Comparison of ENCODE assay signal across 23 cellular contexts in genomic region chr16:666572-666971, GRCh38.
"Had no signal": no experiment of that assay in that cellular context is flagged by ENCODE, and none has a peak within 500 bp of the region (broad histone marks: within the 10 kb centered on the region; RNA-seq: fewer than 3 reads in every experiment).

No MANE protein-coding gene starts in this region.

- H3K4me3 ChIP-seq: cardiac muscle cell had no signal

- H3K4me3 Mint-ChIP-seq: activated B cell treated with CpG ODN at 0.5 μM for 24 hours; activated CD4-positive, alpha-beta T cell treated with anti-CD3 and anti-CD28 coated beads, Interleukin-2, amount 10 ng/mL, durations not matched to agents 24 days and 14 days; activated naive CD4-positive, alpha-beta T cell treated with anti-CD3 and anti-CD28 coated beads for 36 hours had no signal

- H3K27ac Mint-ChIP-seq: activated B cell treated with CpG ODN at 0.5 μM for 24 hours; activated naive CD4-positive, alpha-beta T cell treated with anti-CD3 and anti-CD28 coated beads for 36 hours; activated naive CD8-positive, alpha-beta T cell; activated T-helper 17 cell treated with anti-CD3 and anti-CD28 coated beads, Interleukin-2, amount 50 U/mL, for 72 hours; T-helper 1 cell treated with Interleukin-12 subunit alpha and Interleukin-12 subunit beta and Interleukin-4 antibody, amounts not matched to agents 30 μg/mL and 1 μg/mL, for 36 hours had no signal

- H3K27me3 ChIP-seq: brain microvascular endothelial cell, cardiac muscle cell had no signal

- DNase-seq: activated B cell treated with CpG ODN at 0.5 μM for 24 hours; activated CD4-positive, alpha-beta T cell treated with anti-CD3 and anti-CD28 coated beads for 1 hour; activated CD4-positive, alpha-beta T cell treated with anti-CD3 and anti-CD28 coated beads, Interleukin-2, amount 10 ng/mL, durations not matched to agents 24 days and 14 days; activated CD4-positive, alpha-beta T cell treated with anti-CD3 and anti-CD28 coated beads, Interleukin-2, amount 50 U/mL, for 48 hours; activated gamma-delta T cell; activated naive CD4-positive, alpha-beta T cell treated with anti-CD3 and anti-CD28 coated beads for 36 hours; activated T-cell treated with anti-CD3 and anti-CD28 coated beads for 4 hours; activated T-cell treated with anti-CD3 and anti-CD28 coated beads, Interleukin-2, amount 50 U/mL, for 48 hours; brain microvascular endothelial cell; NCI-H1092; NCI-H2029; NCI-H2107; NCI-H2171 treated with DMSO at 0.1 percent for 48 hours; NCI-H226; NCI-H526; NCI-H774; NK-92 treated with Interleukin-12 subunit alpha and Interleukin-12 subunit beta, amount 100 ng/mL, for 24 hours; SHP77 treated with DMSO at 0.1 percent for 48 hours had no signal

- H3K36me3 Mint-ChIP-seq: activated naive CD8-positive, alpha-beta T cell had no signal

- H3K4me1 Mint-ChIP-seq: activated T-helper 17 cell treated with anti-CD3 and anti-CD28 coated beads, Interleukin-2, amount 50 U/mL, for 72 hours had no signal

- H3K27me3 Mint-ChIP-seq: activated B cell treated with CpG ODN at 0.5 μM for 24 hours; activated CD4-positive, alpha-beta T cell treated with anti-CD3 and anti-CD28 coated beads, Interleukin-2, amount 10 ng/mL, durations not matched to agents 24 days and 14 days; activated naive CD8-positive, alpha-beta T cell; activated T-helper 17 cell treated with anti-CD3 and anti-CD28 coated beads, Interleukin-2, amount 50 U/mL, for 72 hours had no signal

- H3K9ac ChIP-seq: KMS-11 had no signal

- H3K9me3 Mint-ChIP-seq: activated B cell treated with CpG ODN at 0.5 μM for 24 hours; activated CD4-positive, alpha-beta T cell treated with anti-CD3 and anti-CD28 coated beads, Interleukin-2, amount 10 ng/mL, durations not matched to agents 24 days and 14 days; activated naive CD4-positive, alpha-beta T cell treated with anti-CD3 and anti-CD28 coated beads for 36 hours; activated T-helper 17 cell treated with anti-CD3 and anti-CD28 coated beads, Interleukin-2, amount 50 U/mL, for 72 hours; T-helper 1 cell treated with Interleukin-12 subunit alpha and Interleukin-12 subunit beta and Interleukin-4 antibody, amounts not matched to agents 30 μg/mL and 1 μg/mL, for 36 hours had no signal

- H3K27ac ChIP-seq: brain microvascular endothelial cell, cardiac muscle cell, KMS-11 had no signal

- ATAC-seq: activated T-helper 17 cell treated with anti-CD3 and anti-CD28 coated beads, Interleukin-2, amount 50 U/mL, for 72 hours had no signal
